30 cellular contexts compared by ENCODE assay signal in genomic region chr7:10472115-10472514, GRCh38.
"Had no signal": no experiment of that assay in that cellular context is flagged by ENCODE, and none has a peak within 500 bp of the region (broad histone marks: within the 10 kb centered on the region; RNA-seq: fewer than 3 reads in every experiment).

No MANE protein-coding gene starts in this region.

- H3K4me2 ChIP-seq: neural progenitor cell had no signal

- DNase-seq: naive thymus-derived CD8-positive, alpha-beta T cell; nephron progenitor cell; occipital lobe; ovary; posterior cingulate gyrus; psoas muscle; right cardiac atrium; right lobe of liver; sigmoid colon; small intestine; spleen; stimulated activated CD4-positive, alpha-beta T cell treated with anti-CD3 and anti-CD28 coated beads, Interleukin-12 subunit alpha, Interleukin-12 subunit beta, amount 100 ng/mL, for 4 hours; stimulated activated CD4-positive, alpha-beta T cell treated with anti-CD3 and anti-CD28 coated beads, Interleukin-1b, Interleukin-23, amount 100 ng/mL, for 48 hours; stimulated activated CD4-positive, alpha-beta T cell treated with anti-CD3 and anti-CD28 coated beads, Interleukin-4, amount 100 ng/mL, for 1 hour; stimulated activated CD4-positive, alpha-beta T cell treated with anti-CD3 and anti-CD28 coated beads, Interleukin-4, amount 100 ng/mL, for 4 hours; stimulated activated CD8-positive, alpha-beta memory T cell treated with anti-CD3 and anti-CD28 coated beads, Interleukin-4, amount 100 ng/mL, for 48 hours; stimulated activated naive CD4-positive, alpha-beta T cell; stimulated activated naive CD8-positive, alpha-beta T cell treated with anti-CD3 and anti-CD28 coated beads, Interleukin-15, amount 100 ng/mL, for 72 hours; stimulated activated naive CD8-positive, alpha-beta T cell treated with anti-CD3 and anti-CD28 coated beads, Interleukin-15, Interleukin-2, amounts not matched to agents 100 U/mL and 50 U/mL, for 24 hours; substantia nigra; testis; tibial artery; transverse colon; upper lobe of right lung; uterus had no signal

- H3K9ac ChIP-seq: neural progenitor cell, parathyroid adenoma had no signal

- H3K36me3 ChIP-seq: neural progenitor cell, ovary, right lobe of liver, sigmoid colon, spleen, suprapubic skin, tibial artery, transverse colon, upper lobe of right lung, uterus had no signal

- H3K79me2 ChIP-seq: parathyroid adenoma had no signal

- H3K9me3 ChIP-seq: ovary, psoas muscle, right lobe of liver, sigmoid colon, spleen, suprapubic skin, testis, tibial artery, transverse colon, upper lobe of right lung, uterus had no signal

- H3K4me3 ChIP-seq: neural progenitor cell, ovary, psoas muscle, right lobe of liver, sigmoid colon, spleen, suprapubic skin, testis, tibial artery, transverse colon, upper lobe of right lung, uterus had no signal

- H3K27me3 ChIP-seq: neural progenitor cell, ovary, right lobe of liver, sigmoid colon, spleen, suprapubic skin, testis, transverse colon, upper lobe of right lung, uterus had no signal

- ATAC-seq: naive thymus-derived CD8-positive, alpha-beta T cell; natural killer cell treated with Interleukin-12 subunit alpha and Interleukin-12 subunit beta and Interleukin-15 and Interleukin-18, amount 100 ng/mL, for 72 hours; psoas muscle; right cardiac atrium; right lobe of liver; stimulated activated memory B cell treated with anti-CD40 and anti-IgM and Interleukin-4, amounts not matched to agents 10 μg/mL and 1 μg/mL and 100 μg/mL, for 72 hours; stimulated activated naive CD8-positive, alpha-beta T cell treated with anti-CD3 and anti-CD28 coated beads, Interleukin-15, amount 100 ng/mL, for 72 hours; stimulated activated naive CD8-positive, alpha-beta T cell treated with anti-CD3 and anti-CD28 coated beads, Interleukin-15, Interleukin-2, amounts not matched to agents 100 U/mL and 50 U/mL, for 24 hours; upper lobe of right lung had no signal

- H2AFZ ChIP-seq: neural progenitor cell, parathyroid adenoma had no signal

- H3K27ac ChIP-seq: neural progenitor cell, ovary, parathyroid adenoma, psoas muscle, right lobe of liver, sigmoid colon, spleen, suprapubic skin, testis, tibial artery, transverse colon, upper lobe of right lung, uterus had no signal
